Comparison of ENCODE assay signal across 1 cellular context in genomic region chr12:11689591-11690158, GRCh38.
TF ChIP-seq lines count a peak whose summit lies in the region.

No MANE protein-coding gene starts in this region.

TF ChIP-seq in H1, 55 proteins besides CTCF, POLR2A, EP300 and RAD21:
- no peak for TF ChIP-seq SIX5 (IDR thresholded peaks at IDR 0.05; ENCODE audit: low read depth, low read length)
- no peak for TF ChIP-seq CTBP2 (IDR thresholded peaks at IDR 0.05; ENCODE audit: borderline replicate concordance, insufficient read depth, insufficient read length, low read length)
- TF ChIP-seq CREB1 (IDR thresholded peaks at IDR 0.05) = no peak
- no peak for TF ChIP-seq POU5F1 (IDR thresholded peaks at IDR 0.05; ENCODE audit: low read depth, low read length)
- no peak for TF ChIP-seq JUN (IDR thresholded peaks at IDR 0.05; ENCODE audit: low read depth, low read length)
- TF ChIP-seq POLR2AphosphoS5 (IDR thresholded peaks at IDR 0.05; ENCODE audit: low read depth, low read length) = no peak
- TF ChIP-seq CBX8 (IDR thresholded peaks at IDR 0.05; ENCODE audit: borderline replicate concordance, low read depth, low read length) = no peak
- TF ChIP-seq MAFK (IDR thresholded peaks at IDR 0.05; ENCODE audit: low read depth, low read length) = no peak
- TF ChIP-seq ATF2 (IDR thresholded peaks at IDR 0.05; ENCODE audit: low read length) = no peak
- no peak for TF ChIP-seq TAF7 (optimal IDR thresholded peaks at IDR 0.05; ENCODE audit: borderline replicate concordance, low read depth, low read length)
- TF ChIP-seq E2F6 (IDR thresholded peaks at IDR 0.05) = no peak
- TF ChIP-seq USF2 (IDR thresholded peaks at IDR 0.05; ENCODE audit: low read length) = no peak
